ENCODE assay signal across 19 cellular contexts in the genomic region with DNA sequence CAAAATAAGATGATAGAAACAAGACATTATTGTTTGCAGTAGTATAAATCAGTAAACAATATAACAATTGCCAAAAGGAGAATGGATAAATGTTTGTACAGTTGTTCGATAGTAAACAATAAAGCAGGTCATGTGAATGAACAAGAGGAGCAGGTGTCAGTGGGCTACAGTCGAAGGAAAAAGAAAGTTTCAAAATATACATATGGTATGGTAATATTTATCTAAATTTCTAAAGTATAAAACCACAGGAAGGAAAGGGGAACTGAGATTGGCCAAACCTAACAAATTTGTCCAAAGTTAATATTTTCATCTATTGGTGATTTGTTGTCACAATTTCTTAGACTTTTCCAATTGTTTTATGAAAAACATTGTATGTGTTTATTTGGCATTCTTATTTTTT.
DNase-seq lines count a peak whose midpoint lies in the region; ATAC-seq, FAIRE-seq and TF ChIP-seq lines count a peak whose summit lies in the region.
"Had no signal": no experiment of that assay in that cellular context is flagged by ENCODE, and none has a peak within 500 bp of the region (broad histone marks: within the 10 kb centered on the region; RNA-seq: fewer than 3 reads in every experiment).

No MANE protein-coding gene starts in this region.

- peak; percentile 72 for FAIRE-seq in G401.6 (lab: Jason Lieb, UNC)
- FAIRE-seq in colon (lab: Jason Lieb, UNC): peak; percentile 55
- FAIRE-seq: GM12878, H1 had no signal

- H3K9me3 Mint-ChIP-seq in glutamatergic neuron (ENCODE audit: unreplicated experiment): peaks cover 5% of the 10 kb centered on the region

- DNase-seq in NCI-H345 (lab: John Stamatoyannopoulos, UW) (peak; percentile 1), NCI-H345 treated with DMSO at 0.1 percent for 48 hours (lab: John Stamatoyannopoulos, UW; ENCODE audit: unreplicated experiment) (no peak), glutamatergic neuron (no peak), GM10266 (ENCODE audit: extremely low spot score) (no peak)
- DNase-seq: Caco-2; CD4-positive, CD25-positive, alpha-beta regulatory T cell; CD8-positive, alpha-beta T cell; DMS153; DMS79 treated with DMSO at 0.1 percent for 48 hours; GM23248; H7; HCEC 1CT had no signal

- H3K4me1 Mint-ChIP-seq in glutamatergic neuron (ENCODE audit: low read depth, unreplicated experiment): peaks cover 1% of the 10 kb centered on the region
- H3K4me1 Mint-ChIP-seq: B cell; CD4-positive, CD25-positive, alpha-beta regulatory T cell had no signal

- no peaks in the 10 kb centered on the region for H3K27me3 Mint-ChIP-seq in glutamatergic neuron (ENCODE audit: unreplicated experiment)
- H3K27me3 Mint-ChIP-seq: B cell; CD4-positive, CD25-positive, alpha-beta regulatory T cell had no signal

- H3K4me3 Mint-ChIP-seq in glutamatergic neuron (ENCODE audit: unreplicated experiment): no peak overlapping the region
- H3K4me3 Mint-ChIP-seq: B cell; CD4-positive, CD25-positive, alpha-beta regulatory T cell; CD8-positive, alpha-beta T cell had no signal

- ATAC-seq in GM19372 (IDR thresholded peaks at IDR 0.05; ENCODE audit: low read depth, unreplicated experiment): peak; percentile 52
- no peak for ATAC-seq in HG02798 (IDR thresholded peaks at IDR 0.05; ENCODE audit: poor library complexity, unreplicated experiment)
- ATAC-seq: CD8-positive, alpha-beta T cell; GM12878 had no signal

- H3K36me3 Mint-ChIP-seq in glutamatergic neuron (ENCODE audit: unreplicated experiment): peaks cover 23% of the 10 kb centered on the region
- H3K36me3 Mint-ChIP-seq: CD4-positive, CD25-positive, alpha-beta regulatory T cell; CD8-positive, alpha-beta T cell had no signal

- no peak overlapping the region for H3K27ac Mint-ChIP-seq in glutamatergic neuron (ENCODE audit: unreplicated experiment)
- H3K27ac Mint-ChIP-seq: B cell; CD4-positive, CD25-positive, alpha-beta regulatory T cell; CD8-positive, alpha-beta T cell had no signal

- TF ChIP-seq CTCF in glutamatergic neuron (IDR thresholded peaks at IDR 0.05; ENCODE audit: partially characterized antibody, unreplicated experiment): no peak
- TF ChIP-seq CTCF in GM10266 (IDR thresholded peaks at IDR 0.05; ENCODE audit: control insufficient read depth, insufficient read depth, low read depth, missing control alignments): no peak
